10 cellular contexts compared by ENCODE assay signal in genomic region chr3:195893916-195894315, GRCh38. TPM values are rescaled to one million over a fixed set of nuclear protein-coding genes. Genes with fewer than 3 reads are reported as not detected.
A peak's percentile ranks its signal among the peaks of the same experiment; 100 is the strongest.
DNase-seq lines count a peak whose midpoint lies in the region; ATAC-seq, FAIRE-seq and TF ChIP-seq lines count a peak whose summit lies in the region.
"Had no signal": no experiment of that assay in that cellular context is flagged by ENCODE, and none has a peak within 500 bp of the region (broad histone marks: within the 10 kb centered on the region; RNA-seq: fewer than 3 reads in every experiment).

No MANE protein-coding gene starts in this region.

- no peaks in the 10 kb centered on the region for H3K79me2 ChIP-seq in KMS-11 (ENCODE audit: insufficient read depth, low read depth)
- H3K79me2 ChIP-seq in K562 (ENCODE audit: control insufficient read depth, insufficient read depth, low read length): peaks cover 5% of the 10 kb centered on the region; the same call in 1 of the 3 replicates
- H3K79me2 ChIP-seq in smooth muscle cell (ENCODE audit: low read depth): no peaks in the 10 kb centered on the region

- CTCF ChIA-PET in CD4-positive, alpha-beta memory T cell (lab: Charles Lee; ENCODE audit: partially characterized antibody): interaction anchor here (1.0 to 16.3 kb wide), 13 partner anchors 8 to 50 kb away, joined by 3 to 479 read pairs (median 8); partner anchors contain the start of gene TNK2
- CTCF ChIA-PET in K562 (lab: Yijun Ruan, JAX; ENCODE audit: low intra/inter-chr PET ratio): interaction anchor here (0.6 to 4.3 kb wide), 6 partner anchors 13 to 1526 kb away, joined by 3 to 59 read pairs (median 4); no protein-coding TSS in a partner anchor

- no peak for TF ChIP-seq EP300 in K562 (IDR thresholded peaks at IDR 0.05; ENCODE audit: low read length)

- H3K27ac ChIP-seq in CD4-positive, alpha-beta memory T cell (ENCODE audit: low read depth, low read length): no peak overlapping the region
- no peak overlapping the region for H3K27ac ChIP-seq in KMS-11
- no peak overlapping the region for H3K27ac ChIP-seq in K562 (ENCODE audit: extremely low read depth, low read depth, low read length)
- no peak overlapping the region for H3K27ac ChIP-seq in smooth muscle cell (ENCODE audit: low read depth)

- DNase-seq in CD4-positive, alpha-beta memory T cell: no peak
- DNase-seq in K562 (ENCODE audit: extremely low read depth in 1 of 4, low spot score in 3 of 4): no peak
- no peak for DNase-seq in smooth muscle cell (lab: John Stamatoyannopoulos, UW; ENCODE audit: unreplicated experiment)
- no peak for DNase-seq in GM12891 (ENCODE audit: insufficient read length, low spot score)
- no peak for DNase-seq in NCI-H1048 (lab: John Stamatoyannopoulos, UW)
- no peak for DNase-seq in SKM-1 (lab: John Stamatoyannopoulos, UW; ENCODE audit: unreplicated experiment)

- TF ChIP-seq POLR2A in K562 (conservative IDR thresholded peaks at IDR 0.05) (no peak), GM12891 (IDR thresholded peaks at IDR 0.05; ENCODE audit: low read depth, low read length) (no peak)

- no peak overlapping the region for H2AFZ ChIP-seq in KMS-11 (ENCODE audit: low read depth)
- no peak overlapping the region for H2AFZ ChIP-seq in K562 (ENCODE audit: low read depth, low read length)
- no peak overlapping the region for H2AFZ ChIP-seq in smooth muscle cell (ENCODE audit: low read depth)

- peaks cover 0 to 13% of the 10 kb centered on the region in 2 donors for H3K36me3 Mint-ChIP-seq in CD4-positive, alpha-beta memory T cell
- no peaks in the 10 kb centered on the region for H3K36me3 Mint-ChIP-seq in nephron (ENCODE audit: low read depth)

- no peak for TF ChIP-seq CTCF in KMS-11 (conservative IDR thresholded peaks at IDR 0.05; ENCODE audit: low read depth, low read length)
- TF ChIP-seq CTCF in K562 (IDR thresholded peaks at IDR 0.05 in 2 of 3, conservative IDR thresholded peaks at IDR 0.05 in 1 of 3; ENCODE audit: insufficient read depth in 2 of 3, low read depth in 1 of 3, low read length in 3 of 3): no peak
- no peak for TF ChIP-seq CTCF in nephron (IDR thresholded peaks at IDR 0.05; ENCODE audit: unreplicated experiment in 3 of 3)
- TF ChIP-seq CTCF in smooth muscle cell (IDR thresholded peaks at IDR 0.05; ENCODE audit: borderline replicate concordance, insufficient read depth, poor library complexity, severe bottlenecking): no peak

- no peaks in the 10 kb centered on the region for H3K27me3 Mint-ChIP-seq in CD4-positive, alpha-beta memory T cell
- H3K27me3 Mint-ChIP-seq in nephron (ENCODE audit: low read depth): peaks cover 12% of the 10 kb centered on the region

- intact Hi-C loops in CD4-positive, alpha-beta memory T cell (cut with micrococcal nuclease): loop anchor here (1.0 kb wide), 3 partner anchors 21 to 35 kb away; no protein-coding TSS in a partner anchor
- intact Hi-C loops in K562 (cut with micrococcal nuclease): loop anchor here (1.0 kb wide), 3 partner anchors 21 to 35 kb away; no protein-coding TSS in a partner anchor

- no TSS peak for BruUV-seq in K562 (replicated peaks; lab: Mats Ljungman, UMichigan)

- WGBS in K562 (ENCODE audit: insufficient coverage, low coverage, missing lambda C conversion rate): 84% methylated on average over 4 of the region's 4 CpGs
- whole genome bisulfite sequencing in smooth muscle cell (ENCODE audit: low lambda C conversion rate): 78% methylated on average over 4 of the region's 4 CpGs

- H3F3A ChIP-seq in smooth muscle cell (ENCODE audit: low read depth): peaks cover 16% of the 10 kb centered on the region

- H3K4me1 Mint-ChIP-seq in CD4-positive, alpha-beta memory T cell: peaks cover 27 to 51% (median 32%) of the 10 kb centered on the region in 4 donors
- peaks cover 72% of the 10 kb centered on the region for H3K4me1 Mint-ChIP-seq in nephron

- peaks cover 41% of the 10 kb centered on the region for H3K4me1 ChIP-seq in CD4-positive, alpha-beta memory T cell (ENCODE audit: insufficient read depth, low read length)
- H3K4me1 ChIP-seq in KMS-11 (ENCODE audit: low read depth, poor library complexity, severe bottlenecking) (peaks cover 8% of the 10 kb centered on the region), K562 (replicated peaks in 1 of 2; ENCODE audit: control insufficient read depth in 2 of 2, insufficient read depth in 2 of 2, low read length in 2 of 2) (peaks cover 28 to 73% of the 10 kb centered on the region in 2 experiments), smooth muscle cell (ENCODE audit: low read depth) (peaks cover 36% of the 10 kb centered on the region)

- in situ Hi-C loops in K562 (cut with MboI): loop anchor here (5.0 to 25.0 kb wide), 2 partner anchors 37 to 618 kb away; partner anchors contain the start of genes RNF168 and SMCO1

- peak overlapping the region in 5 of 8 donors; percentile 20 to 98 (median 91) for H3K4me3 Mint-ChIP-seq in CD4-positive, alpha-beta memory T cell
- H3K4me3 Mint-ChIP-seq in nephron: peak overlapping the region; percentile 87 to 89 (median 87)

- H3K4me3 ChIP-seq in CD4-positive, alpha-beta memory T cell (ENCODE audit: low read length in 2 of 2): no peak overlapping the region
- no peak overlapping the region for H3K4me3 ChIP-seq in KMS-11 (IDR thresholded peaks at IDR 0.05; ENCODE audit: insufficient read depth, low read depth, low read length)
- H3K4me3 ChIP-seq in K562: no peak overlapping the region
- H3K4me3 ChIP-seq in smooth muscle cell: no peak overlapping the region

- H3K27me3 ChIP-seq in CD4-positive, alpha-beta memory T cell (ENCODE audit: insufficient read depth, low read length): no peaks in the 10 kb centered on the region
- H3K27me3 ChIP-seq in KMS-11 (ENCODE audit: insufficient read depth, low read depth) (no peaks in the 10 kb centered on the region), K562 (ENCODE audit: control insufficient read depth in 2 of 2, insufficient read depth in 2 of 2, low read length in 2 of 2) (no peaks in the 10 kb centered on the region), smooth muscle cell (ENCODE audit: low read depth) (no peaks in the 10 kb centered on the region)
- H3K27me3 ChIP-seq: left lung had no signal

- peaks cover 5% of the 10 kb centered on the region for H3K9me1 ChIP-seq in K562 (ENCODE audit: control insufficient read depth, insufficient read depth, low read length)

- FAIRE-seq in K562 (lab: Jason Lieb, UNC) (no peak), GM12891 (lab: Jason Lieb, UNC) (no peak)
- FAIRE-seq: D721Med had no signal

- no peaks in the 10 kb centered on the region for H3K9me3 Mint-ChIP-seq in CD4-positive, alpha-beta memory T cell
- no peaks in the 10 kb centered on the region for H3K9me3 Mint-ChIP-seq in nephron

- POLR2A ChIA-PET in CD4-positive, alpha-beta memory T cell (lab: Charles Lee; ENCODE audit: partially characterized antibody): interaction anchor here (1.2 to 9.0 kb wide), 7 partner anchors 10 to 32 kb away, joined by 3 to 245 read pairs (median 5); partner anchors contain the start of gene TNK2
- POLR2A ChIA-PET in K562 (lab: Yijun Ruan, JAX): interaction anchor here (0.6 to 1.7 kb wide), 7 partner anchors 8 to 185 kb away, joined by 3 to 7 read pairs (median 3); no protein-coding TSS in a partner anchor

- H3K27ac Mint-ChIP-seq in CD4-positive, alpha-beta memory T cell: peak overlapping the region in 2 of 7 donors; percentile 55 to 94
- H3K27ac Mint-ChIP-seq in nephron: peak overlapping the region in 2 of 3 experiments; percentile 51 to 80

- peak overlapping the region; percentile 76; the same call in 1 of the 2 replicates for H3K4me2 ChIP-seq in KMS-11
- no peak overlapping the region for H3K4me2 ChIP-seq in K562 (ENCODE audit: insufficient read depth, low read length)
- H3K4me2 ChIP-seq in smooth muscle cell: no peak overlapping the region

- no peak for TF ChIP-seq RAD21 in K562 (CRISPR knock-in tag; conservative IDR thresholded peaks at IDR 0.05 in 1 of 2, IDR thresholded peaks at IDR 0.05 in 1 of 2)

- H3K36me3 ChIP-seq in CD4-positive, alpha-beta memory T cell (ENCODE audit: insufficient read depth, low read length): no peaks in the 10 kb centered on the region
- H3K36me3 ChIP-seq in KMS-11 (ENCODE audit: insufficient read depth) (no peaks in the 10 kb centered on the region), K562 (ENCODE audit: control insufficient read depth, insufficient read depth, low read length) (no peaks in the 10 kb centered on the region), smooth muscle cell (ENCODE audit: low read depth) (no peaks in the 10 kb centered on the region)
- H3K36me3 ChIP-seq: left lung had no signal

- ATAC-seq in K562: no peak

- H4K20me1 ChIP-seq in KMS-11 (ENCODE audit: insufficient read depth) (no peaks in the 10 kb centered on the region), K562 (replicated peaks; ENCODE audit: control insufficient read depth, insufficient read depth, low read length) (peaks cover 3% of the 10 kb centered on the region; the same call in 1 of the 2 replicates), smooth muscle cell (ENCODE audit: low read depth) (peaks cover 24% of the 10 kb centered on the region)

- H3K9ac ChIP-seq in KMS-11 (no peak overlapping the region), K562 (ENCODE audit: insufficient read depth in 1 of 2, low read depth in 2 of 2, low read length in 2 of 2) (peak overlapping the region in 1 of 2 experiments; percentile 3; a peak in 1 of 4 replicates), smooth muscle cell (ENCODE audit: low read depth) (no peak overlapping the region)

- H3K9me3 ChIP-seq in CD4-positive, alpha-beta memory T cell (ENCODE audit: control insufficient read depth in 1 of 2, low read length in 2 of 2): no peaks in the 10 kb centered on the region
- H3K9me3 ChIP-seq in K562 (replicated peaks; ENCODE audit: control insufficient read depth, insufficient read depth, low read depth, low read length) (no peaks in the 10 kb centered on the region), smooth muscle cell (replicated peaks; ENCODE audit: low read depth) (no peaks in the 10 kb centered on the region)
- H3K9me3 ChIP-seq: left lung had no signal

RNA-seq across cellular contexts. Expression of gene TNK2, which starts 14.4 kb away (rescaled TPM):
- 100 to 1,000 TPM; 136 to 164 TPM for total RNA-seq in CD4-positive, alpha-beta memory T cell
- polyA plus RNA-seq in CD4-positive, alpha-beta memory T cell: 1 to 10 TPM in 1 of 2 donors, under 1 TPM in 1; 0.18 to 3.4 TPM
- total RNA-seq in K562 (2011; cell fraction: chromatin; rRNA removed; ENCODE audit: low replicate concordance): 20.1 and 59.7 TPM in 2 replicates
- total RNA-seq in K562 (2011; cell fraction: nucleolus; rRNA removed): 29.2 and 29.7 TPM in 2 replicates
- total RNA-seq in K562 (2011; cell fraction: nucleoplasm; rRNA removed): 20.2 and 23.4 TPM in 2 replicates
- total RNA-seq in K562 (2014; rRNA removed) (10.9 and 15.3 TPM in 2 replicates), K562 (2014; rRNA removed; fragmentation: Illumina TruSeq; extraction: Trizol) (2.3 and 2.4 TPM in 2 replicates), K562 (2015; rRNA removed; fragmentation: Illumina TruSeq; extraction: Trizol) (8.2 TPM in 2 replicates), K562 (2021) (22.8 and 33.8 TPM in 2 replicates), smooth muscle cell (4.3 and 10.6 TPM in 2 replicates)
- polyA plus RNA-seq in K562 (2011; rRNA removed) (5.3 and 6.4 TPM in 2 replicates), K562 (2014; fragmentation: Illumina TruSeq; extraction: Trizol) (6.5 and 13.2 TPM in 2 replicates), K562 (2014; fragmentation: Nextera tagmentation; extraction: Ambion mirVana) (under 1 TPM; 0.03 to 0.14 TPM), K562 (2014; rRNA removed) (17.6 and 18.8 TPM in 2 replicates), smooth muscle cell (2.8 and 8.2 TPM in 2 replicates)
- 5.6 and 14.8 TPM in 2 replicates for polyA plus RNA-seq in K562 (2011; cell fraction: cytosol; rRNA removed)
- 34.5 and 55.3 TPM in 2 replicates for polyA plus RNA-seq in K562 (2011; cell fraction: nucleus; rRNA removed)
- 13.8 and 19.9 TPM in 2 replicates for polyA plus RNA-seq in K562 (2012)
- 2.9 and 5.0 TPM in 2 replicates for polyA minus RNA-seq in K562 (2011; rRNA and poly(A)+ RNA removed)
- polyA minus RNA-seq in K562 (2011; cell fraction: cytosol; rRNA and poly(A)+ RNA removed): 10.4 and 17.2 TPM in 2 replicates
- 9.0 and 9.8 TPM in 2 replicates for polyA minus RNA-seq in K562 (2011; cell fraction: nucleus; rRNA and poly(A)+ RNA removed)
- polyA plus RNA-seq in GM12891 (2012; ENCODE audit: low read depth, missing spikeins): 12.1 TPM
